Comparison of ENCODE assay signal across 9 cellular contexts in the genomic region with DNA sequence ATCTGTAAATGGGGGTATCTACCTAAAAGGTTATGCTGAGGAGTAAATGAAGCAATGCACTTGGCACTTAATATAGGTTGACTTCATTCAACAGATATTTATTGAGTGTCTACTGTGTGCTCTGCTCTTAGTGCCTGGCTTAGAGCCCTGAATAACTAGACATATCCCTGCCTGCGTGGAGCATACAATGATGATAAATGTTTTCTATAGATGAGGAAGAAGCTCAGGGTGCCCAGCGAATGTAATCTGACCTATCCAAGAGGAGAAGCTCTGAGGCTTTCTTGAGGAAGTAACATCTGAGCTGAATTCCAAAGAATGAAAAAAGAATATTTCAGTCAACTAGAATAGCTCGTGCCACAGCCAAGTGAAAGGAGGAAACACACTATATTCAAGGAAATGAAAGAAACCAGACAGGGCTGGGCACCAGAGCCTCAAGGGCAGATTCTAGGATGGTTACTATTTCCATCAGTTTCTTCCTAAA. TPM values are rescaled to one million over a fixed set of nuclear protein-coding genes. Genes with fewer than 3 reads are reported as not detected.
A peak's percentile ranks its signal among the peaks of the same experiment; 100 is the strongest.
DNase-seq lines count a peak whose midpoint lies in the region; ATAC-seq, FAIRE-seq and TF ChIP-seq lines count a peak whose summit lies in the region.
"Had no signal": no experiment of that assay in that cellular context is flagged by ENCODE, and none has a peak within 500 bp of the region (broad histone marks: within the 10 kb centered on the region; RNA-seq: fewer than 3 reads in every experiment).

No MANE protein-coding gene starts in this region.

- WGBS in body of pancreas, 2 donors: 52 to 59% methylated on average over 3 of the region's 3 CpGs
- WGBS in small intestine, 3 donors: 38 to 64% (median 51%) methylated on average over 3 of the region's 3 CpGs

- no peak overlapping the region for H3K4me3 Mint-ChIP-seq in CD4-positive, alpha-beta memory T cell
- H3K4me3 Mint-ChIP-seq: endodermal cell had no signal

- FAIRE-seq in small intestine (lab: Jason Lieb, UNC): no peak

- H3K36me3 ChIP-seq in body of pancreas (replicated peaks in 1 of 2; ENCODE audit: insufficient read depth in 1 of 2, low read depth in 2 of 2): peaks cover 0 to 8% of the 10 kb centered on the region in 2 donors
- H3K36me3 ChIP-seq in small intestine (ENCODE audit: control insufficient read depth in 2 of 2, insufficient read depth in 2 of 2, low read length in 2 of 2): peaks cover 0 to 1% of the 10 kb centered on the region in 2 donors
- no peaks in the 10 kb centered on the region for H3K36me3 ChIP-seq in CD4-positive, alpha-beta memory T cell (ENCODE audit: insufficient read depth, low read length)

- peaks cover 7 to 16% of the 10 kb centered on the region in 2 donors for H3K36me3 Mint-ChIP-seq in CD4-positive, alpha-beta memory T cell

- TF ChIP-seq POLR2A in body of pancreas (IDR thresholded peaks at IDR 0.05): no peak

- H3K9me3 Mint-ChIP-seq in CD4-positive, alpha-beta memory T cell: peaks cover 0 to 13% (median 4%) of the 10 kb centered on the region in 8 donors
- H3K9me3 Mint-ChIP-seq: endodermal cell had no signal

- H3K9me3 ChIP-seq in body of pancreas (peaks cover 0 to 8% (median 0%) of the 10 kb centered on the region in 3 donors), small intestine (ENCODE audit: control insufficient read depth, low read depth) (no peaks in the 10 kb centered on the region)
- H3K9me3 ChIP-seq in CD4-positive, alpha-beta memory T cell (ENCODE audit: control insufficient read depth in 1 of 2, low read length in 2 of 2): peaks cover 0 to 6% of the 10 kb centered on the region in 2 donors

- POLR2A ChIA-PET in CD4-positive, alpha-beta memory T cell (lab: Charles Lee; ENCODE audit: partially characterized antibody): no interaction called here

- TF ChIP-seq CTCF in body of pancreas (IDR thresholded peaks at IDR 0.05) (no peak), GM20000 (IDR thresholded peaks at IDR 0.05; ENCODE audit: extremely low read depth, missing control alignments) (no peak)

- H3K27ac Mint-ChIP-seq in CD4-positive, alpha-beta memory T cell: no peak overlapping the region
- H3K27ac Mint-ChIP-seq: endodermal cell had no signal

- no peaks in the 10 kb centered on the region for H3K27me3 Mint-ChIP-seq in CD4-positive, alpha-beta memory T cell

- H3K4me3 ChIP-seq in body of pancreas: no peak overlapping the region
- no peak overlapping the region for H3K4me3 ChIP-seq in small intestine (ENCODE audit: low read depth in 1 of 2, low read length in 2 of 2)
- H3K4me3 ChIP-seq in CD4-positive, alpha-beta memory T cell (ENCODE audit: low read length in 2 of 2): no peak overlapping the region

- CTCF ChIA-PET in CD4-positive, alpha-beta memory T cell (lab: Charles Lee; ENCODE audit: partially characterized antibody): no interaction called here

- H3K27ac ChIP-seq in body of pancreas: peak overlapping the region; percentile 16 to 73 (median 30)
- H3K27ac ChIP-seq in layer of hippocampus (ENCODE audit: low read depth, low read length): peak overlapping the region; percentile 27
- H3K27ac ChIP-seq in small intestine (ENCODE audit: low read depth in 1 of 2, low read length in 1 of 2): peak overlapping the region; percentile 67 to 70
- H3K27ac ChIP-seq in CD4-positive, alpha-beta memory T cell (ENCODE audit: low read depth, low read length): no peak overlapping the region

- peaks cover 57% of the 10 kb centered on the region for H3K4me1 ChIP-seq in body of pancreas
- peaks cover 5 to 14% of the 10 kb centered on the region in 2 donors for H3K4me1 ChIP-seq in small intestine (ENCODE audit: control insufficient read depth in 2 of 2, insufficient read depth in 1 of 2, low read depth in 1 of 2, low read length in 1 of 2)
- H3K4me1 ChIP-seq in CD4-positive, alpha-beta memory T cell (ENCODE audit: insufficient read depth, low read length): no peaks in the 10 kb centered on the region

- H3K27me3 ChIP-seq in body of pancreas (no peaks in the 10 kb centered on the region), layer of hippocampus (ENCODE audit: control insufficient read depth, insufficient read depth, low read length) (no peaks in the 10 kb centered on the region), small intestine (ENCODE audit: control insufficient read depth in 2 of 2, insufficient read depth in 2 of 2, low read length in 2 of 2) (no peaks in the 10 kb centered on the region)
- no peaks in the 10 kb centered on the region for H3K27me3 ChIP-seq in CD4-positive, alpha-beta memory T cell (ENCODE audit: insufficient read depth, low read length)

- intact Hi-C loops in body of pancreas (cut with DNase I): no loop called here
- intact Hi-C loops in CD4-positive, alpha-beta memory T cell (cut with micrococcal nuclease): no loop called here

- peak; percentile 61 for DNase-seq in HCEC 1CT
- peak in 1 of 4 donors; percentile 25 for DNase-seq in body of pancreas
- DNase-seq in small intestine: no peak
- DNase-seq in CD4-positive, alpha-beta memory T cell: no peak
- DNase-seq in GM20000 (ENCODE audit: low spot score): no peak

- ATAC-seq in body of pancreas (peak; percentile 25), HG03432 (IDR thresholded peaks at IDR 0.05; ENCODE audit: unreplicated experiment) (no peak), GM21447 (IDR thresholded peaks at IDR 0.05; ENCODE audit: unreplicated experiment) (no peak)

- H3K4me1 Mint-ChIP-seq in CD4-positive, alpha-beta memory T cell: no peaks in the 10 kb centered on the region

RNA-seq across cellular contexts. Expression of gene HIGD1C, which starts 17.9 kb away (rescaled TPM):
- total RNA-seq in body of pancreas: not detected
- polyA plus RNA-seq in small intestine: not detected
- not detected for total RNA-seq in CD4-positive, alpha-beta memory T cell
- not detected for polyA plus RNA-seq in CD4-positive, alpha-beta memory T cell
- total RNA-seq: endodermal cell had no signal
